1 cellular context compared by ENCODE assay signal in genomic region chr5:55507574-55507973, GRCh38.
TF ChIP-seq lines count a peak whose summit lies in the region.

No MANE protein-coding gene starts in this region.

TF ChIP-seq in HepG2, 621 proteins besides CTCF, POLR2A, EP300 and RAD21 (continued from another document):
- TF ChIP-seq, protein P1, sequence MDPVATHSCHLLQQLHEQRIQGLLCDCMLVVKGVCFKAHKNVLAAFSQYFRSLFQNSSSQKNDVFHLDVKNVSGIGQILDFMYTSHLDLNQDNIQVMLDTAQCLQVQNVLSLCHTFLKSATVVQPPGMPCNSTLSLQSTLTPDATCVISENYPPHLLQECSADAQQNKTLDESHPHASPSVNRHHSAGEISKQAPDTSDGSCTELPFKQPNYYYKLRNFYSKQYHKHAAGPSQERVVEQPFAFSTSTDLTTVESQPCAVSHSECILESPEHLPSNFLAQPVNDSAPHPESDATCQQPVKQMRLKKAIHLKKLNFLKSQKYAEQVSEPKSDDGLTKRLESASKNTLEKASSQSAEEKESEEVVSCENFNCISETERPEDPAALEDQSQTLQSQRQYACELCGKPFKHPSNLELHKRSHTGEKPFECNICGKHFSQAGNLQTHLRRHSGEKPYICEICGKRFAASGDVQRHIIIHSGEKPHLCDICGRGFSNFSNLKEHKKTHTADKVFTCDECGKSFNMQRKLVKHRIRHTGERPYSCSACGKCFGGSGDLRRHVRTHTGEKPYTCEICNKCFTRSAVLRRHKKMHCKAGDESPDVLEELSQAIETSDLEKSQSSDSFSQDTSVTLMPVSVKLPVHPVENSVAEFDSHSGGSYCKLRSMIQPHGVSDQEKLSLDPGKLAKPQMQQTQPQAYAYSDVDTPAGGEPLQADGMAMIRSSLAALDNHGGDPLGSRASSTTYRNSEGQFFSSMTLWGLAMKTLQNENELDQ (CRISPR knock-in tag; IDR thresholded peaks at IDR 0.05; ENCODE audit: borderline replicate concordance), result no peak
- TF ChIP-seq ZNF251 (CRISPR knock-in tag; IDR thresholded peaks at IDR 0.05), result no peak
- no peak for TF ChIP-seq SPEN (CRISPR knock-in tag; IDR thresholded peaks at IDR 0.05; ENCODE audit: low read depth)
- TF ChIP-seq, protein P2, sequence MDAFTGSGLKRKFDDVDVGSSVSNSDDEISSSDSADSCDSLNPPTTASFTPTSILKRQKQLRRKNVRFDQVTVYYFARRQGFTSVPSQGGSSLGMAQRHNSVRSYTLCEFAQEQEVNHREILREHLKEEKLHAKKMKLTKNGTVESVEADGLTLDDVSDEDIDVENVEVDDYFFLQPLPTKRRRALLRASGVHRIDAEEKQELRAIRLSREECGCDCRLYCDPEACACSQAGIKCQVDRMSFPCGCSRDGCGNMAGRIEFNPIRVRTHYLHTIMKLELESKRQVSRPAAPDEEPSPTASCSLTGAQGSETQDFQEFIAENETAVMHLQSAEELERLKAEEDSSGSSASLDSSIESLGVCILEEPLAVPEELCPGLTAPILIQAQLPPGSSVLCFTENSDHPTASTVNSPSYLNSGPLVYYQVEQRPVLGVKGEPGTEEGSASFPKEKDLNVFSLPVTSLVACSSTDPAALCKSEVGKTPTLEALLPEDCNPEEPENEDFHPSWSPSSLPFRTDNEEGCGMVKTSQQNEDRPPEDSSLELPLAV (CRISPR knock-in tag; conservative IDR thresholded peaks at IDR 0.05; ENCODE audit: low read depth), result no peak
- no peak for TF ChIP-seq ZBTB43 (CRISPR knock-in tag; conservative IDR thresholded peaks at IDR 0.05)
- no peak for TF ChIP-seq HOXD1 (CRISPR knock-in tag; IDR thresholded peaks at IDR 0.05)
